ENCODE assay signal across 9 cellular contexts in genomic region chr18:59056706-59057492, GRCh38.
DNase-seq lines count a peak whose midpoint lies in the region; ATAC-seq and TF ChIP-seq lines count a peak whose summit lies in the region.
"Had no signal": no experiment of that assay in that cellular context is flagged by ENCODE, and none has a peak within 500 bp of the region (broad histone marks: within the 10 kb centered on the region; RNA-seq: fewer than 3 reads in every experiment).

No MANE protein-coding gene starts in this region.

- H3K4me1 ChIP-seq in foreskin keratinocyte: no peaks in the 10 kb centered on the region
- H3K4me1 ChIP-seq: BLaER1 had no signal

- no peaks in the 10 kb centered on the region for H3K9me3 Mint-ChIP-seq in activated T-cell treated with anti-CD3 and anti-CD28 coated beads, Interleukin-2, amount 50 U/mL, for 4 hours

- no peak overlapping the region for H3K4me3 Mint-ChIP-seq in activated T-cell treated with anti-CD3 and anti-CD28 coated beads, Interleukin-2, amount 50 U/mL, for 4 hours

- DNase-seq in NCI-H1105 treated with DMSO at 0.1 percent for 48 hours (lab: John Stamatoyannopoulos, UW) (peak; percentile 35), NCI-H1105 (lab: John Stamatoyannopoulos, UW) (no peak), NCI-H524 treated with DMSO at 0.1 percent for 48 hours (lab: John Stamatoyannopoulos, UW) (peak; percentile 62), foreskin keratinocyte (peak in 1 of 2 donors; percentile 54), omental fat pad (ENCODE audit: low spot score) (peak; percentile 47)
- peak; percentile 39 for DNase-seq in activated T-cell treated with anti-CD3 and anti-CD28 coated beads, Interleukin-2, amount 50 U/mL, for 4 hours

- TF ChIP-seq CTCF in foreskin keratinocyte (conservative IDR thresholded peaks at IDR 0.05) (peak; percentile 94), omental fat pad (IDR thresholded peaks at IDR 0.05) (peak in 1 of 3 donors; percentile 40)

- no peaks in the 10 kb centered on the region for H3K36me3 Mint-ChIP-seq in activated T-cell treated with anti-CD3 and anti-CD28 coated beads, Interleukin-2, amount 50 U/mL, for 4 hours (ENCODE audit: insufficient read depth)

- peak; percentile 57 for ATAC-seq in HG02852 (IDR thresholded peaks at IDR 0.05; ENCODE audit: unreplicated experiment)
- ATAC-seq in activated T-cell treated with anti-CD3 and anti-CD28 coated beads, Interleukin-2, amount 50 U/mL, for 4 hours: peak in 1 of 2 donors; percentile 28
- peak; percentile 65 for ATAC-seq in foreskin keratinocyte
- no peak for ATAC-seq in omental fat pad (ENCODE audit: low FRiP score)
- ATAC-seq in HG03565 (IDR thresholded peaks at IDR 0.05; ENCODE audit: unreplicated experiment): no peak

- H3K27me3 Mint-ChIP-seq in activated T-cell treated with anti-CD3 and anti-CD28 coated beads, Interleukin-2, amount 50 U/mL, for 4 hours (ENCODE audit: low read depth): peaks cover 15% of the 10 kb centered on the region

- no peaks in the 10 kb centered on the region for H3K4me1 Mint-ChIP-seq in activated T-cell treated with anti-CD3 and anti-CD28 coated beads, Interleukin-2, amount 50 U/mL, for 4 hours (ENCODE audit: low read depth)

- no peaks in the 10 kb centered on the region for H3K27me3 ChIP-seq in foreskin keratinocyte
- H3K27me3 ChIP-seq: BLaER1 had no signal

- no peak overlapping the region for H3K27ac ChIP-seq in foreskin keratinocyte
- H3K27ac ChIP-seq: BLaER1 had no signal

Comparison
In these comparisons a context has a peak if more than half of its experiments do, and no peak if none do; other contexts are left out.
1. ATAC-seq: peak in HG02852 (single experiment) and foreskin keratinocyte (single experiment); none in omental fat pad (single experiment) and HG03565 (single experiment).